ENCODE assay signal across 15 cellular contexts in genomic region chr12:1457901-1458300, GRCh38.
DNase-seq lines count a peak whose midpoint lies in the region; ATAC-seq and TF ChIP-seq lines count a peak whose summit lies in the region.
"Had no signal": no experiment of that assay in that cellular context is flagged by ENCODE, and none has a peak within 500 bp of the region (broad histone marks: within the 10 kb centered on the region; RNA-seq: fewer than 3 reads in every experiment).

No MANE protein-coding gene starts in this region.

- H3K4me1 Mint-ChIP-seq in stimulated activated naive B cell treated with anti-CD40 and anti-IgM and Interleukin-4, amounts not matched to agents 10 μg/mL and 1 μg/mL and 100 μg/mL, for 72 hours = no peaks in the 10 kb centered on the region
- peaks cover 4% of the 10 kb centered on the region for H3K4me1 Mint-ChIP-seq in type B pancreatic cell (ENCODE audit: unreplicated experiment)
- no peaks in the 10 kb centered on the region for H3K4me1 Mint-ChIP-seq in CD8-positive, alpha-beta memory T cell
- H3K4me1 Mint-ChIP-seq: activated CD4-positive, alpha-beta T cell treated with anti-CD3 and anti-CD28 coated beads for 36 hours; stimulated activated naive CD8-positive, alpha-beta T cell treated with anti-CD3 and anti-CD28 coated beads, Interleukin-15, amount 100 ng/mL, for 72 hours had no signal

- no peak overlapping the region for H3K4me3 Mint-ChIP-seq in stimulated activated naive B cell treated with anti-CD40 and anti-IgM and Interleukin-4, amounts not matched to agents 10 μg/mL and 1 μg/mL and 100 μg/mL, for 72 hours
- H3K4me3 Mint-ChIP-seq in type B pancreatic cell = no peak overlapping the region
- no peak overlapping the region for H3K4me3 Mint-ChIP-seq in CD8-positive, alpha-beta memory T cell
- H3K4me3 Mint-ChIP-seq: activated CD4-positive, alpha-beta T cell treated with anti-CD3 and anti-CD28 coated beads for 36 hours; GM23338; stimulated activated naive CD8-positive, alpha-beta T cell treated with anti-CD3 and anti-CD28 coated beads, Interleukin-15, amount 100 ng/mL, for 72 hours had no signal

- DNase-seq in GM04503 (ENCODE audit: low read depth) (peak; percentile 94), SK-N-SH (no peak), fibroblast of gingiva (ENCODE audit: low read depth) (peak; percentile 94), type B pancreatic cell (ENCODE audit: extremely low spot score, unreplicated experiment) (no peak), NCI-H345 (lab: John Stamatoyannopoulos, UW) (no peak)
- DNase-seq in stimulated activated naive B cell treated with anti-CD40 and anti-IgM and Interleukin-4, amounts not matched to agents 10 μg/mL and 1 μg/mL and 100 μg/mL, for 72 hours = no peak
- no peak for DNase-seq in CD8-positive, alpha-beta memory T cell
- DNase-seq: activated CD4-positive, alpha-beta T cell treated with anti-CD3 and anti-CD28 coated beads for 36 hours; Calu3; NCI-H1436 treated with DMSO at 0.1 percent for 48 hours; stimulated activated naive CD8-positive, alpha-beta T cell treated with anti-CD3 and anti-CD28 coated beads, Interleukin-15, amount 100 ng/mL, for 72 hours had no signal

- H3K36me3 Mint-ChIP-seq in stimulated activated naive B cell treated with anti-CD40 and anti-IgM and Interleukin-4, amounts not matched to agents 10 μg/mL and 1 μg/mL and 100 μg/mL, for 72 hours = peaks cover 17 to 22% of the 10 kb centered on the region in 2 donors
- H3K36me3 Mint-ChIP-seq in type B pancreatic cell = peaks cover 31% of the 10 kb centered on the region
- peaks cover 6 to 12% (median 8%) of the 10 kb centered on the region in 3 donors for H3K36me3 Mint-ChIP-seq in CD8-positive, alpha-beta memory T cell

- H3K4me2 ChIP-seq in SK-N-SH = 0 out of 2 replicates have a peak overlapping the region, but pooled peaks have one; percentile 1
- H3K4me2 ChIP-seq: GM23338 had no signal

- H2AFZ ChIP-seq in SK-N-SH (ENCODE audit: low read depth) = no peak overlapping the region
- H2AFZ ChIP-seq: GM23338 had no signal

- CTCF ChIA-PET in SK-N-SH (lab: Yijun Ruan, JAX) = no interaction called here
- CTCF ChIA-PET in CD8-positive, alpha-beta memory T cell (lab: Charles Lee) = no interaction called here

- H3K4me3 ChIP-seq in SK-N-SH (ENCODE audit: low read depth in 2 of 2, low read length in 1 of 2) = no peak overlapping the region
- no peak overlapping the region for H3K4me3 ChIP-seq in CD8-positive, alpha-beta memory T cell (ENCODE audit: low read length)
- H3K4me3 ChIP-seq: cardiac muscle cell, GM23338 had no signal

- peak overlapping the region in 1 of 2 experiments; percentile 55; a peak in 2 of 4 replicates for H3K27ac ChIP-seq in SK-N-SH (ENCODE audit: low read depth in 2 of 2, low read length in 1 of 2)
- no peak overlapping the region for H3K27ac ChIP-seq in CD8-positive, alpha-beta memory T cell (ENCODE audit: low read depth, low read length)
- H3K27ac ChIP-seq: cardiac muscle cell had no signal

- 73% methylated on average over 1 of the region's 1 CpG for WGBS in SK-N-SH (ENCODE audit: low lambda C conversion rate)

- no peaks in the 10 kb centered on the region for H3K9me3 Mint-ChIP-seq in stimulated activated naive B cell treated with anti-CD40 and anti-IgM and Interleukin-4, amounts not matched to agents 10 μg/mL and 1 μg/mL and 100 μg/mL, for 72 hours
- no peaks in the 10 kb centered on the region for H3K9me3 Mint-ChIP-seq in type B pancreatic cell
- no peaks in the 10 kb centered on the region for H3K9me3 Mint-ChIP-seq in CD8-positive, alpha-beta memory T cell
- H3K9me3 Mint-ChIP-seq: stimulated activated naive CD8-positive, alpha-beta T cell treated with anti-CD3 and anti-CD28 coated beads, Interleukin-15, amount 100 ng/mL, for 72 hours had no signal

- peak overlapping the region; percentile 42 for H3K27ac Mint-ChIP-seq in stimulated activated naive B cell treated with anti-CD40 and anti-IgM and Interleukin-4, amounts not matched to agents 10 μg/mL and 1 μg/mL and 100 μg/mL, for 72 hours
- no peak overlapping the region for H3K27ac Mint-ChIP-seq in type B pancreatic cell
- no peak overlapping the region for H3K27ac Mint-ChIP-seq in CD8-positive, alpha-beta memory T cell
- H3K27ac Mint-ChIP-seq: activated CD4-positive, alpha-beta T cell treated with anti-CD3 and anti-CD28 coated beads for 36 hours; GM23338; stimulated activated naive CD8-positive, alpha-beta T cell treated with anti-CD3 and anti-CD28 coated beads, Interleukin-15, amount 100 ng/mL, for 72 hours had no signal

- peaks cover 2% of the 10 kb centered on the region; the same call in 1 of the 2 replicates for H3K79me2 ChIP-seq in SK-N-SH (ENCODE audit: insufficient read depth)

- no peaks in the 10 kb centered on the region for H3K27me3 ChIP-seq in SK-N-SH (ENCODE audit: insufficient read depth)
- H3K27me3 ChIP-seq in CD8-positive, alpha-beta memory T cell (ENCODE audit: insufficient read depth, low read length, poor library complexity, severe bottlenecking) = no peaks in the 10 kb centered on the region
- H3K27me3 ChIP-seq: cardiac muscle cell had no signal

- no peaks in the 10 kb centered on the region for H3K9me2 ChIP-seq in SK-N-SH

- POLR2A ChIA-PET in SK-N-SH (lab: Yijun Ruan, JAX) = no interaction called here
- POLR2A ChIA-PET in CD8-positive, alpha-beta memory T cell (lab: Charles Lee) = no interaction called here

- ATAC-seq in stimulated activated naive B cell treated with anti-CD40 and anti-IgM and Interleukin-4, amounts not matched to agents 10 μg/mL and 1 μg/mL and 100 μg/mL, for 72 hours (replicated peaks) = no peak
- no peak for ATAC-seq in HG02798 (IDR thresholded peaks at IDR 0.05; ENCODE audit: poor library complexity, unreplicated experiment)
- ATAC-seq: activated CD4-positive, alpha-beta T cell treated with anti-CD3 and anti-CD28 coated beads for 36 hours; esophagus mucosa; GM23338; stimulated activated naive CD8-positive, alpha-beta T cell treated with anti-CD3 and anti-CD28 coated beads, Interleukin-15, amount 100 ng/mL, for 72 hours had no signal

- H3K36me3 ChIP-seq in SK-N-SH (replicated peaks in 1 of 2; ENCODE audit: control insufficient read depth in 1 of 2, insufficient read depth in 2 of 2, low read length in 1 of 2) = peaks cover 0 to 18% of the 10 kb centered on the region in 2 experiments
- H3K36me3 ChIP-seq in CD8-positive, alpha-beta memory T cell (ENCODE audit: insufficient read depth, low read length) = no peaks in the 10 kb centered on the region
- H3K36me3 ChIP-seq: cardiac muscle cell had no signal

- no peaks in the 10 kb centered on the region for H3K27me3 Mint-ChIP-seq in stimulated activated naive B cell treated with anti-CD40 and anti-IgM and Interleukin-4, amounts not matched to agents 10 μg/mL and 1 μg/mL and 100 μg/mL, for 72 hours
- no peaks in the 10 kb centered on the region for H3K27me3 Mint-ChIP-seq in type B pancreatic cell
- no peaks in the 10 kb centered on the region for H3K27me3 Mint-ChIP-seq in CD8-positive, alpha-beta memory T cell
- H3K27me3 Mint-ChIP-seq: activated CD4-positive, alpha-beta T cell treated with anti-CD3 and anti-CD28 coated beads for 36 hours; stimulated activated naive CD8-positive, alpha-beta T cell treated with anti-CD3 and anti-CD28 coated beads, Interleukin-15, amount 100 ng/mL, for 72 hours had no signal

- no peak for TF ChIP-seq RAD21 in SK-N-SH (IDR thresholded peaks at IDR 0.05; ENCODE audit: low read length)

- TF ChIP-seq EP300 in SK-N-SH (IDR thresholded peaks at IDR 0.05; ENCODE audit: borderline replicate concordance in 1 of 2, low read depth in 1 of 2, low read length in 1 of 2) = peak in 1 of 2 experiments; percentile 78; a peak in 1 of 4 replicates

- no peak overlapping the region for H3K9ac ChIP-seq in SK-N-SH

- peaks cover 12% of the 10 kb centered on the region for H3F3A ChIP-seq in SK-N-SH (replicated peaks; ENCODE audit: insufficient read depth)

- no peak for TF ChIP-seq CTCF in SK-N-SH (IDR thresholded peaks at IDR 0.05)
- no peak for TF ChIP-seq CTCF in type B pancreatic cell (conservative IDR thresholded peaks at IDR 0.05)

- H4K20me1 ChIP-seq in SK-N-SH (ENCODE audit: insufficient read depth) = no peaks in the 10 kb centered on the region

- H3K9me3 ChIP-seq in SK-N-SH = no peaks in the 10 kb centered on the region; the same call in 1 of the 2 replicates
- H3K9me3 ChIP-seq in CD8-positive, alpha-beta memory T cell (ENCODE audit: low read length) = no peaks in the 10 kb centered on the region

- H3K4me1 ChIP-seq in SK-N-SH (ENCODE audit: control insufficient read depth in 1 of 2, insufficient read depth in 2 of 2, low read depth in 1 of 2, low read length in 1 of 2) = peaks cover 0 to 6% of the 10 kb centered on the region in 2 experiments; a peak in 2 of 4 replicates
- H3K4me1 ChIP-seq in CD8-positive, alpha-beta memory T cell (ENCODE audit: insufficient read depth, low read length) = no peaks in the 10 kb centered on the region

TF ChIP-seq in SK-N-SH, 30 proteins besides CTCF, POLR2A, EP300 and RAD21 (continues in another document):
- no peak for TF ChIP-seq MXI1 (IDR thresholded peaks at IDR 0.05; ENCODE audit: low read depth, low read length)
- no peak for TF ChIP-seq USF2 (IDR thresholded peaks at IDR 0.05; ENCODE audit: borderline replicate concordance, low read depth, low read length)
- no peak for TF ChIP-seq SIN3A (IDR thresholded peaks at IDR 0.05; ENCODE audit: borderline replicate concordance, low read depth, low read length)
- no peak for TF ChIP-seq EZH2phosphoT487 (IDR thresholded peaks at IDR 0.05; ENCODE audit: borderline replicate concordance, low read depth)
- TF ChIP-seq PBX3 (IDR thresholded peaks at IDR 0.05) = peak; percentile 62
- TF ChIP-seq GABPA (IDR thresholded peaks at IDR 0.05; ENCODE audit: low read depth) = no peak
- TF ChIP-seq TCF12 (IDR thresholded peaks at IDR 0.05) = peak; percentile 80
- TF ChIP-seq NFIC (IDR thresholded peaks at IDR 0.05; ENCODE audit: borderline replicate concordance) = peak; percentile 89
- TF ChIP-seq TAF1 (IDR thresholded peaks at IDR 0.05; ENCODE audit: borderline replicate concordance, low read depth, low read length) = no peak

Comparison
In these comparisons a context has a peak if more than half of its experiments do, and no peak if none do; other contexts are left out.
1. DNase-seq: peak in GM04503 (single experiment) and fibroblast of gingiva (single experiment); none in SK-N-SH (single experiment), stimulated activated naive B cell treated with anti-CD40 and anti-IgM and Interleukin-4, amounts not matched to agents 10 μg/mL and 1 μg/mL and 100 μg/mL, for 72 hours (single experiment), type B pancreatic cell (single experiment), NCI-H345 (single experiment) and CD8-positive, alpha-beta memory T cell (0 of 5).